In the genomic region with DNA sequence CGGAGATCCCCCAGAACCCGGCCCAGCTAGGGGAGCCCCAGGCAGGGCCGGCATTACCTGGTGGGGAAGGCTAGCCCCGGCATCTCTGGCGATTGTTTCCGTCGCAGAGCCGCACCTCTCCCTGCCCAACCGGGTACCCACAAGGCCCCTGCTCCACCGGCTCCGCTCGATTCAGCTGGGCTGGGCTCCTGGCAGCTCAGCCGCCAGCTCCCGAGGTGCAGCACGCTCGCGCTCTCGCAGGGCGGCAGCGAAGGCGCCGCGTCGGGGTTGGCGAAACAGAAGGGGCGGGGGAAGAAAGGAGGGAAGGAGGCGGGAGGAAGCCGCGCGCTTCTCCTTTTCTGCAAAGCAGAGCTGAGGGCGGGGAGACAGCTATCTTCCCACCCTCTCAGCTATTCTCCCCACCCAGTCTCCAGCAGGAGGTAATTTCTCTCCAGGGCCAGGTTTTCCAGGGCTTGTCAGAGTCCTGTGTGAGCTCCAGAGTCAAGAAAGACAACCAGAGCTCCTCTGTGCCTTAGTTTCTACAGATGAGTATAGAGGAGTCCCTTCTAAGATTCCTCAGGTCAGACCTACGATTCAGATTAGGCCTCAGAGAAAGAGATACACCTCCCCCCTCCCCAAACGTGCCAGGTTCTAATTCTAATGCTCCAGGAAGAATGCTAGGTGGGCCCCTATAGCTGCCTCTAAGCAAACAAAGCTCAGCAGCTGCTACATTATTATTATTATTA, we compare ENCODE assay signal across 9 cellular contexts.
DNase-seq lines count a peak whose midpoint lies in the region; ATAC-seq and TF ChIP-seq lines count a peak whose summit lies in the region.
"Had no signal": no experiment of that assay in that cellular context is flagged by ENCODE, and none has a peak within 500 bp of the region (broad histone marks: within the 10 kb centered on the region; RNA-seq: fewer than 3 reads in every experiment).

No MANE protein-coding gene starts in this region.

- H3K4me1 ChIP-seq in BLaER1 treated with 17β-estradiol and CSF1 and Interleukin-3, amounts not matched to agents 10 nM and 100 nM, result peaks cover 41 to 61% (median 53%) of the 10 kb centered on the region in 10 experiments
- peaks cover 15% of the 10 kb centered on the region for H3K4me1 ChIP-seq in foreskin keratinocyte
- peaks cover 14% of the 10 kb centered on the region for H3K4me1 ChIP-seq in neuron (ENCODE audit: insufficient read depth, low read length)
- peaks cover 13% of the 10 kb centered on the region for H3K4me1 ChIP-seq in stomach smooth muscle (ENCODE audit: control insufficient read depth, insufficient read depth, low read length)

- H4K20me1 ChIP-seq in BLaER1 treated with 17β-estradiol and CSF1 and Interleukin-3, amounts not matched to agents 10 nM and 100 nM, result peaks cover 6 to 42% (median 24%) of the 10 kb centered on the region in 11 experiments; a peak in 13 of 22 replicates

- peak overlapping the region; percentile 67 to 84 (median 80) for H3K9ac ChIP-seq in BLaER1 treated with 17β-estradiol and CSF1 and Interleukin-3, amounts not matched to agents 10 nM and 100 nM
- peak overlapping the region; percentile 77 to 83 for H3K9ac ChIP-seq in stomach smooth muscle (ENCODE audit: low read length in 2 of 2)

- H3K9me3 ChIP-seq in BLaER1 treated with 17β-estradiol and CSF1 and Interleukin-3, amounts not matched to agents 10 nM and 100 nM (replicated peaks in 1 of 11), result no peaks in the 10 kb centered on the region
- H3K9me3 ChIP-seq in neuron (ENCODE audit: low read length) (no peaks in the 10 kb centered on the region), stomach smooth muscle (ENCODE audit: control insufficient read depth in 2 of 2, low read length in 2 of 2) (no peaks in the 10 kb centered on the region)

- H3K27ac ChIP-seq in BLaER1 treated with 17β-estradiol and CSF1 and Interleukin-3, amounts not matched to agents 10 nM and 100 nM, result peak overlapping the region in 10 of 11 experiments; percentile 46 to 79 (median 67); a peak in 20 of 22 replicates
- H3K27ac ChIP-seq in foreskin keratinocyte (peak overlapping the region; percentile 9), stomach smooth muscle (ENCODE audit: low read length) (peak overlapping the region; percentile 79)
- H3K27ac ChIP-seq: epithelial cell of prostate had no signal

- H2AFZ ChIP-seq in neuron (ENCODE audit: low read depth, low read length), result peak overlapping the region; percentile 18

- H3K4me3 ChIP-seq in BLaER1 treated with 17β-estradiol and CSF1 and Interleukin-3, amounts not matched to agents 10 nM and 100 nM, result peak overlapping the region; percentile 53 to 78 (median 68)
- peak overlapping the region; percentile 57 for H3K4me3 ChIP-seq in neuron (ENCODE audit: low read length)
- peak overlapping the region; percentile 73 to 88 for H3K4me3 ChIP-seq in stomach smooth muscle (ENCODE audit: low read length in 2 of 2)

- H3K4me2 ChIP-seq in BLaER1 treated with 17β-estradiol and CSF1 and Interleukin-3, amounts not matched to agents 10 nM and 100 nM, result peak overlapping the region; percentile 75 to 98 (median 89)

- peaks cover 0 to 10% (median 0%) of the 10 kb centered on the region in 11 experiments; a peak in 2 of 22 replicates for H3K36me3 ChIP-seq in BLaER1 treated with 17β-estradiol and CSF1 and Interleukin-3, amounts not matched to agents 10 nM and 100 nM
- H3K36me3 ChIP-seq in neuron (ENCODE audit: insufficient read depth, low read length) (no peaks in the 10 kb centered on the region), stomach smooth muscle (ENCODE audit: control insufficient read depth in 2 of 2, insufficient read depth in 2 of 2, low read length in 2 of 2) (no peaks in the 10 kb centered on the region)

- no peaks in the 10 kb centered on the region for H3K27me3 ChIP-seq in BLaER1 treated with 17β-estradiol and CSF1 and Interleukin-3, amounts not matched to agents 10 nM and 100 nM
- no peaks in the 10 kb centered on the region for H3K27me3 ChIP-seq in foreskin keratinocyte
- no peaks in the 10 kb centered on the region for H3K27me3 ChIP-seq in neuron (ENCODE audit: insufficient read depth, low read length)
- no peaks in the 10 kb centered on the region for H3K27me3 ChIP-seq in stomach smooth muscle (ENCODE audit: control insufficient read depth in 1 of 2, insufficient read depth in 2 of 2, low read length in 2 of 2)

- peak; percentile 41 for TF ChIP-seq CTCF in foreskin keratinocyte (conservative IDR thresholded peaks at IDR 0.05)

- peak; percentile 83 for DNase-seq in RKO (ENCODE audit: low spot score)
- peak; percentile 48 for DNase-seq in activated gamma-delta T cell (lab: John Stamatoyannopoulos, UW)
- DNase-seq in foreskin keratinocyte, result peak; percentile 61 to 81

- ATAC-seq in GM19324 (IDR thresholded peaks at IDR 0.05; ENCODE audit: low FRiP score, unreplicated experiment) (peak; percentile 91), HG03460 (IDR thresholded peaks at IDR 0.05; ENCODE audit: unreplicated experiment) (peak; percentile 88), foreskin keratinocyte (peak; percentile 92)

Comparison
In these comparisons a context has a peak if more than half of its experiments do, and no peak if none do; other contexts are left out.
1. Peak in every context shown above with its lines: DNase-seq, ATAC-seq, H3K4me3 ChIP-seq and H3K27ac ChIP-seq.
2. H3K27ac ChIP-seq: peak in every context shown above with its lines; median percentile 79 in stomach smooth muscle; 67 in BLaER1 treated with 17β-estradiol and CSF1 and Interleukin-3, amounts not matched to agents 10 nM and 100 nM; 9 in foreskin keratinocyte.